ENCODE assay signal across 14 cellular contexts in genomic region chr1:53409695-53410094, GRCh38. TPM values are rescaled to one million over a fixed set of nuclear protein-coding genes. Genes with fewer than 3 reads are reported as not detected.
DNase-seq lines count a peak whose midpoint lies in the region; ATAC-seq, FAIRE-seq and TF ChIP-seq lines count a peak whose summit lies in the region.
"Had no signal": no experiment of that assay in that cellular context is flagged by ENCODE, and none has a peak within 500 bp of the region (broad histone marks: within the 10 kb centered on the region; RNA-seq: fewer than 3 reads in every experiment).

No MANE protein-coding gene starts in this region.

- H3K36me3 ChIP-seq in K562 (ENCODE audit: control insufficient read depth, insufficient read depth, low read length): no peaks in the 10 kb centered on the region
- H3K36me3 ChIP-seq in ovary: no peaks in the 10 kb centered on the region
- H3K36me3 ChIP-seq: suprapubic skin, WERI-Rb-1 had no signal

- POLR2A ChIA-PET in K562 (lab: Yijun Ruan, JAX): interaction anchor here (0.5 kb wide), 1 partner anchor 55 kb away, joined by 4 read pairs; no protein-coding TSS in a partner anchor

- no peak for TF ChIP-seq RAD21 in K562 (CRISPR knock-in tag; conservative IDR thresholded peaks at IDR 0.05 in 1 of 2, IDR thresholded peaks at IDR 0.05 in 1 of 2)

- no peaks in the 10 kb centered on the region for H3K9me3 Mint-ChIP-seq in activated T-cell treated with anti-CD3 and anti-CD28 coated beads, Interleukin-2, amount 50 U/mL, for 72 hours
- no peaks in the 10 kb centered on the region for H3K9me3 Mint-ChIP-seq in stimulated activated naive B cell treated with anti-CD40 and anti-IgM and Interleukin-4, amounts not matched to agents 10 μg/mL and 1 μg/mL and 100 μg/mL, for 72 hours

- no peak for FAIRE-seq in K562 (lab: Jason Lieb, UNC)
- FAIRE-seq: keratinocyte had no signal

- H3K4me1 ChIP-seq in K562 (replicated peaks in 1 of 2; ENCODE audit: control insufficient read depth in 2 of 2, insufficient read depth in 2 of 2, low read length in 2 of 2) (no peaks in the 10 kb centered on the region), ovary (ENCODE audit: insufficient read depth) (no peaks in the 10 kb centered on the region)
- H3K4me1 ChIP-seq: suprapubic skin had no signal

- no peaks in the 10 kb centered on the region for H3K79me2 ChIP-seq in K562 (ENCODE audit: control insufficient read depth, insufficient read depth, low read length)

- no peaks in the 10 kb centered on the region for H3K36me3 Mint-ChIP-seq in activated T-cell treated with anti-CD3 and anti-CD28 coated beads, Interleukin-2, amount 50 U/mL, for 72 hours (ENCODE audit: insufficient read depth in 2 of 2)
- H3K36me3 Mint-ChIP-seq in stimulated activated naive B cell treated with anti-CD40 and anti-IgM and Interleukin-4, amounts not matched to agents 10 μg/mL and 1 μg/mL and 100 μg/mL, for 72 hours: no peaks in the 10 kb centered on the region

- H3K4me3 Mint-ChIP-seq in activated T-cell treated with anti-CD3 and anti-CD28 coated beads, Interleukin-2, amount 50 U/mL, for 72 hours: no peak overlapping the region
- no peak overlapping the region for H3K4me3 Mint-ChIP-seq in stimulated activated naive B cell treated with anti-CD40 and anti-IgM and Interleukin-4, amounts not matched to agents 10 μg/mL and 1 μg/mL and 100 μg/mL, for 72 hours

- CTCF ChIA-PET in K562 (lab: Yijun Ruan, JAX; ENCODE audit: low intra/inter-chr PET ratio): no interaction called here

- BruUV-seq in K562 (replicated peaks; lab: Mats Ljungman, UMichigan): no TSS peak

- H3K27me3 ChIP-seq in K562 (ENCODE audit: control insufficient read depth in 2 of 2, insufficient read depth in 2 of 2, low read length in 2 of 2) (peaks cover 63 to 81% of the 10 kb centered on the region in 2 experiments), ovary (no peaks in the 10 kb centered on the region)

- no peak for DNase-seq in activated T-cell treated with anti-CD3 and anti-CD28 coated beads, Interleukin-2, amount 50 U/mL, for 72 hours
- no peak for DNase-seq in activated T-cell treated with anti-CD3 and anti-CD28 coated beads for 4 hours
- DNase-seq in K562 (ENCODE audit: extremely low read depth in 1 of 4, low spot score in 3 of 4): no peak
- DNase-seq in stimulated activated naive B cell treated with anti-CD40 and anti-IgM and Interleukin-4, amounts not matched to agents 10 μg/mL and 1 μg/mL and 100 μg/mL, for 72 hours: no peak
- no peak for DNase-seq in NAMALWA (ENCODE audit: low spot score)
- no peak for DNase-seq in SIG-M5 treated with dmso at 0.1 percent for 504 hours (lab: John Stamatoyannopoulos, UW; ENCODE audit: unreplicated experiment)
- DNase-seq in ovary: no peak
- DNase-seq: DMS53, WERI-Rb-1 had no signal

- peak overlapping the region; percentile 64 for H3K27ac Mint-ChIP-seq in activated T-cell treated with anti-CD3 and anti-CD28 coated beads, Interleukin-2, amount 50 U/mL, for 72 hours
- peak overlapping the region; percentile 17 for H3K27ac Mint-ChIP-seq in stimulated activated naive B cell treated with anti-CD40 and anti-IgM and Interleukin-4, amounts not matched to agents 10 μg/mL and 1 μg/mL and 100 μg/mL, for 72 hours

- no peak for ATAC-seq in activated T-cell treated with anti-CD3 and anti-CD28 coated beads, Interleukin-2, amount 50 U/mL, for 72 hours (replicated peaks in 1 of 2)
- peak; percentile 6 for ATAC-seq in HG03378 (IDR thresholded peaks at IDR 0.05; ENCODE audit: unreplicated experiment)
- ATAC-seq in K562: peak; percentile 35
- ATAC-seq in stimulated activated naive B cell treated with anti-CD40 and anti-IgM and Interleukin-4, amounts not matched to agents 10 μg/mL and 1 μg/mL and 100 μg/mL, for 72 hours (replicated peaks): peak in 1 of 2 donors; percentile 21

- in situ Hi-C loops in K562 (cut with MboI): no loop called here

- H3K27me3 Mint-ChIP-seq in activated T-cell treated with anti-CD3 and anti-CD28 coated beads, Interleukin-2, amount 50 U/mL, for 72 hours (ENCODE audit: low read depth): peaks cover 5% of the 10 kb centered on the region
- peaks cover 23 to 36% of the 10 kb centered on the region in 2 donors for H3K27me3 Mint-ChIP-seq in stimulated activated naive B cell treated with anti-CD40 and anti-IgM and Interleukin-4, amounts not matched to agents 10 μg/mL and 1 μg/mL and 100 μg/mL, for 72 hours

- intact Hi-C loops in K562 (cut with micrococcal nuclease): no loop called here
- intact Hi-C loops in ovary (cut with DNase I): no loop called here

- no peaks in the 10 kb centered on the region for H3K9me1 ChIP-seq in K562 (ENCODE audit: control insufficient read depth, insufficient read depth, low read length)

- TF ChIP-seq POLR2A in K562 (conservative IDR thresholded peaks at IDR 0.05) (no peak), ovary (IDR thresholded peaks at IDR 0.05) (no peak)

- H3K4me1 Mint-ChIP-seq in activated T-cell treated with anti-CD3 and anti-CD28 coated beads, Interleukin-2, amount 50 U/mL, for 72 hours (ENCODE audit: low read depth): peaks cover 54% of the 10 kb centered on the region
- H3K4me1 Mint-ChIP-seq in stimulated activated naive B cell treated with anti-CD40 and anti-IgM and Interleukin-4, amounts not matched to agents 10 μg/mL and 1 μg/mL and 100 μg/mL, for 72 hours: peaks cover 8 to 12% of the 10 kb centered on the region in 2 donors

- H3K9ac ChIP-seq in K562 (ENCODE audit: insufficient read depth in 1 of 2, low read depth in 2 of 2, low read length in 2 of 2): no peak overlapping the region

- no peak overlapping the region for H2AFZ ChIP-seq in K562 (ENCODE audit: low read depth, low read length)

- H3K27ac ChIP-seq in K562 (ENCODE audit: extremely low read depth, low read depth, low read length): no peak overlapping the region
- no peak overlapping the region for H3K27ac ChIP-seq in ovary
- H3K27ac ChIP-seq: epithelial cell of prostate, suprapubic skin, WERI-Rb-1 had no signal

- TF ChIP-seq CTCF in K562 (IDR thresholded peaks at IDR 0.05 in 2 of 3, conservative IDR thresholded peaks at IDR 0.05 in 1 of 3; ENCODE audit: insufficient read depth in 2 of 3, low read depth in 1 of 3, low read length in 3 of 3) (no peak), ovary (IDR thresholded peaks at IDR 0.05) (no peak)

- no peak for TF ChIP-seq EP300 in K562 (IDR thresholded peaks at IDR 0.05; ENCODE audit: low read length)
- TF ChIP-seq EP300 in ovary (IDR thresholded peaks at IDR 0.05): no peak

- no peaks in the 10 kb centered on the region for H3K9me3 ChIP-seq in K562 (replicated peaks; ENCODE audit: control insufficient read depth, insufficient read depth, low read depth, low read length)
- H3K9me3 ChIP-seq in ovary: no peaks in the 10 kb centered on the region
- H3K9me3 ChIP-seq: suprapubic skin had no signal

- peaks cover 8% of the 10 kb centered on the region for H4K20me1 ChIP-seq in K562 (replicated peaks; ENCODE audit: control insufficient read depth, insufficient read depth, low read length)

- 3% methylated on average over 6 of the region's 6 CpGs for WGBS in K562 (ENCODE audit: insufficient coverage, low coverage, missing lambda C conversion rate)
- WGBS in ovary, 3 donors: 76 to 88% (median 87%) methylated on average over 6 of the region's 6 CpGs

- H3K4me3 ChIP-seq in K562 (no peak overlapping the region), ovary (no peak overlapping the region)
- H3K4me3 ChIP-seq: suprapubic skin had no signal

- H3K4me2 ChIP-seq in K562 (ENCODE audit: insufficient read depth, low read length): no peak overlapping the region

TF ChIP-seq in K562, 482 proteins besides CTCF, POLR2A, EP300 and RAD21:
- TF ChIP-seq ZFP30 (CRISPR knock-in tag; IDR thresholded peaks at IDR 0.05; ENCODE audit: borderline replicate concordance) (no peak), NELFE (IDR thresholded peaks at IDR 0.05; ENCODE audit: insufficient read depth, insufficient read length) (no peak), FOSL1 (tag; conservative IDR thresholded peaks at IDR 0.05) (no peak)

RNA-seq across cellular contexts. Expression of gene DMRTB1, which starts 49.5 kb away (rescaled TPM):
- not detected for total RNA-seq in activated T-cell treated with anti-CD3 and anti-CD28 coated beads, Interleukin-2, amount 50 U/mL, for 72 hours
- not detected in 2 replicates for total RNA-seq in K562 (2011; cell fraction: chromatin; rRNA removed; ENCODE audit: low replicate concordance)
- not detected in 2 replicates for total RNA-seq in K562 (2011; cell fraction: nucleolus; rRNA removed)
- total RNA-seq in K562 (2011; cell fraction: nucleoplasm; rRNA removed): not detected in 2 replicates
- total RNA-seq in K562 (2014; rRNA removed): 0.20 and 0.27 TPM in 2 replicates
- total RNA-seq in K562 (2014; rRNA removed; fragmentation: Illumina TruSeq; extraction: Trizol): 0.13 TPM in 1 of 2 replicates, not detected in the other
- 0.11 TPM in 1 of 2 replicates, not detected in the other for total RNA-seq in K562 (2015; rRNA removed; fragmentation: Illumina TruSeq; extraction: Trizol)
- 0.11 and 0.35 TPM in 2 replicates for total RNA-seq in K562 (2021)
- not detected in 2 replicates for polyA plus RNA-seq in K562 (2011; rRNA removed)
- 0.07 TPM in 1 of 2 replicates, not detected in the other for polyA plus RNA-seq in K562 (2011; cell fraction: cytosol; rRNA removed)
- polyA plus RNA-seq in K562 (2011; cell fraction: nucleus; rRNA removed): not detected in 2 replicates
- 0.10 and 0.28 TPM in 2 replicates for polyA plus RNA-seq in K562 (2012)
- 0.12 and 0.16 TPM in 2 replicates for polyA plus RNA-seq in K562 (2014; fragmentation: Illumina TruSeq; extraction: Trizol)
- under 1 TPM; 0.06 TPM for polyA plus RNA-seq in K562 (2014; fragmentation: Nextera tagmentation; extraction: Ambion mirVana)
- polyA plus RNA-seq in K562 (2014; rRNA removed): 0.09 and 0.27 TPM in 2 replicates
- polyA minus RNA-seq in K562 (2011; rRNA and poly(A)+ RNA removed): not detected in 2 replicates
- not detected in 2 replicates for polyA minus RNA-seq in K562 (2011; cell fraction: cytosol; rRNA and poly(A)+ RNA removed)
- polyA minus RNA-seq in K562 (2011; cell fraction: nucleus; rRNA and poly(A)+ RNA removed): not detected in 2 replicates
- total RNA-seq in ovary: not detected
- under 1 TPM in 1 of 2 donors, not detected in 1; 0.06 TPM for polyA plus RNA-seq in ovary
- total RNA-seq: M059J, suprapubic skin had no signal
- polyA plus RNA-seq: keratinocyte had no signal

Comparison
In these comparisons a context has a peak if more than half of its experiments do, and no peak if none do; other contexts are left out.
1. ATAC-seq: peak in HG03378 (single experiment) and K562 (single experiment); none in activated T-cell treated with anti-CD3 and anti-CD28 coated beads, Interleukin-2, amount 50 U/mL, for 72 hours (0 of 2).